In the genomic region with DNA sequence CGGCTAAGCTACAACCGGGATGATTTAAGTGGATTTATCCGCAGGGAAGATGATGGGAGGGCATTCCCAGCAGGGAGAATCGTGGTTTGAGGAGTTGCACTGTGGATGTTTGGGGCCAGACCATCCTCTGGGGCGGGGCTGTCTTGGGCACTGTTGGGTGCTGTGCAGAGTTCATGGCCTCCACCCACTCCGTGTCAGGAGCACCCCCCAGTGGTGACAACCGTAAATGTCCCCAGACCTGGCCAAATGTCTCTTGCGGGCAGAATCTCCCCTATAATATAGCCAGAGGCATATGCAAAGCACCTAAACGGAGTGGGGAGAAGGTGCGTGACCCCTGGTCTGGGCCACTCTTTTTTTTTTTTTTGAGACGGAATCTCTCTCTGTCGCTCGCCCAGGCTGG, we compare ENCODE assay signal across 1 cellular context.
TF ChIP-seq lines count a peak whose summit lies in the region.

No MANE protein-coding gene starts in this region.

TF ChIP-seq in HEK293, 187 proteins besides CTCF, POLR2A, EP300 and RAD21 (continued from another document):
- TF ChIP-seq ZNF214 (tag by site-specific recombination; IDR thresholded peaks at IDR 0.05; ENCODE audit: borderline replicate concordance), result no peak
- no peak for TF ChIP-seq ZNF394 (tag by site-specific recombination; IDR thresholded peaks at IDR 0.05; ENCODE audit: borderline replicate concordance)
